In the genomic region with DNA sequence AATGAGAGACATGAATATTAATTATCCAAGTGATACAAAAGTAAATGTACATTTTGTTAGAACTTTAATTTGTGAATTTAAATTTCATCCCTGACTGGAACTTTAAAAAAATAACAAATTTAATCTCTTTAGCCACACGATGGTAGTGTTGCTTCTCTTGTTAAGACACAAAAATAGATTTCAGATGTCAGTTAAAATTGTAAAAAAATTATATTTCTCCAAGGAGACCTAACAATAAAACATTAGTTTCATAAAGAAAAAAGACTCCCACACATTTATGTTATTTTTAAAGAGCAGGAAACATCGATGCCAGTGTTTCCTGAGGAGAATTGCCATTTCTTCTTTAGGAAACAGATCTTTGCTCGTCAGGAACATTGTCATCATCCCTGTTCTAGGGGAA, we compare ENCODE assay signal across 1 cellular context.
TF ChIP-seq lines count a peak whose summit lies in the region.

No MANE protein-coding gene starts in this region.

TF ChIP-seq in A549, 52 proteins besides CTCF, POLR2A, EP300 and RAD21 (continued from another document):
- TF ChIP-seq, protein P1, sequence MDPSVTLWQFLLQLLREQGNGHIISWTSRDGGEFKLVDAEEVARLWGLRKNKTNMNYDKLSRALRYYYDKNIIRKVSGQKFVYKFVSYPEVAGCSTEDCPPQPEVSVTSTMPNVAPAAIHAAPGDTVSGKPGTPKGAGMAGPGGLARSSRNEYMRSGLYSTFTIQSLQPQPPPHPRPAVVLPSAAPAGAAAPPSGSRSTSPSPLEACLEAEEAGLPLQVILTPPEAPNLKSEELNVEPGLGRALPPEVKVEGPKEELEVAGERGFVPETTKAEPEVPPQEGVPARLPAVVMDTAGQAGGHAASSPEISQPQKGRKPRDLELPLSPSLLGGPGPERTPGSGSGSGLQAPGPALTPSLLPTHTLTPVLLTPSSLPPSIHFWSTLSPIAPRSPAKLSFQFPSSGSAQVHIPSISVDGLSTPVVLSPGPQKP (IDR thresholded peaks at IDR 0.05; ENCODE audit: low read depth, low read length) = no peak
- TF ChIP-seq ZNF302 (CRISPR knock-in tag; IDR thresholded peaks at IDR 0.05) (no peak), SMC3 (IDR thresholded peaks at IDR 0.05) (no peak), FOSL2 (IDR thresholded peaks at IDR 0.05) (no peak), FOSL2 (CRISPR knock-in tag; IDR thresholded peaks at IDR 0.05) (no peak), CHD2 (IDR thresholded peaks at IDR 0.05; ENCODE audit: low read length, partially characterized antibody) (no peak)
- TF ChIP-seq, protein P2, sequence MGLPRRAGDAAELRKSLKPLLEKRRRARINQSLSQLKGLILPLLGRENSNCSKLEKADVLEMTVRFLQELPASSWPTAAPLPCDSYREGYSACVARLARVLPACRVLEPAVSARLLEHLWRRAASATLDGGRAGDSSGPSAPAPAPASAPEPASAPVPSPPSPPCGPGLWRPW (IDR thresholded peaks at IDR 0.05) = no peak
